In genomic region chr3:13372126-13372525, GRCh38 we compare ENCODE assay signal across 1 cellular context.
TF ChIP-seq lines count a peak whose summit lies in the region.

No MANE protein-coding gene starts in this region.

TF ChIP-seq in HepG2, 621 proteins besides CTCF, POLR2A, EP300 and RAD21:
- TF ChIP-seq ATF5 (CRISPR knock-in tag; IDR thresholded peaks at IDR 0.05; ENCODE audit: low read depth) (no peak), ZNF530 (CRISPR knock-in tag; IDR thresholded peaks at IDR 0.05; ENCODE audit: low read depth) (no peak), ZNF646 (CRISPR knock-in tag; IDR thresholded peaks at IDR 0.05) (no peak), ZNF143 (CRISPR knock-in tag; IDR thresholded peaks at IDR 0.05) (no peak), IKZF5 (CRISPR knock-in tag; IDR thresholded peaks at IDR 0.05) (no peak), AGO2 (optimal IDR thresholded peaks at IDR 0.05; ENCODE audit: low read depth, low read length) (peak; percentile 30), ZNF788 (CRISPR knock-in tag; IDR thresholded peaks at IDR 0.05; ENCODE audit: borderline replicate concordance) (no peak)
